In genomic region chr10:26448706-26449435, GRCh38 we compare ENCODE assay signal across 9 cellular contexts. TPM values are rescaled to one million over a fixed set of nuclear protein-coding genes. Genes with fewer than 3 reads are reported as not detected.
A peak's percentile ranks its signal among the peaks of the same experiment; 100 is the strongest.
DNase-seq lines count a peak whose midpoint lies in the region; ATAC-seq and TF ChIP-seq lines count a peak whose summit lies in the region.
"Had no signal": no experiment of that assay in that cellular context is flagged by ENCODE, and none has a peak within 500 bp of the region (broad histone marks: within the 10 kb centered on the region; RNA-seq: fewer than 3 reads in every experiment).

No MANE protein-coding gene starts in this region.

- CTCF ChIA-PET in activated naive CD4-positive, alpha-beta T cell treated with anti-CD3 and anti-CD28 coated beads, Interleukin-2, amount 10 ng/mL, durations not matched to agents 7 days and 5 days (lab: Charles Lee) = interaction anchor here (1.2 to 1.4 kb wide), 3 partner anchors 12 to 86 kb away, joined by 3 to 4 read pairs (median 3); no protein-coding TSS in a partner anchor

- H3K4me3 Mint-ChIP-seq in activated naive CD4-positive, alpha-beta T cell treated with anti-CD3 and anti-CD28 coated beads, Interleukin-2, amount 10 ng/mL, durations not matched to agents 7 days and 5 days = peak overlapping the region; percentile 56

- 85% methylated on average over 8 of the region's 8 CpGs for WGBS in prostate gland
- 48 to 76% methylated on average over 8 of the region's 8 CpGs for WGBS in sigmoid colon, 2 donors

- peaks cover 80% of the 10 kb centered on the region for H3K4me1 Mint-ChIP-seq in activated naive CD4-positive, alpha-beta T cell treated with anti-CD3 and anti-CD28 coated beads, Interleukin-2, amount 10 ng/mL, durations not matched to agents 7 days and 5 days

- no peaks in the 10 kb centered on the region for H3K36me3 ChIP-seq in prostate gland
- H3K36me3 ChIP-seq in sigmoid colon = no peaks in the 10 kb centered on the region
- H3K36me3 ChIP-seq: cardiac muscle cell had no signal

- H3K4me1 ChIP-seq in prostate gland (replicated peaks) (no peaks in the 10 kb centered on the region), sigmoid colon (no peaks in the 10 kb centered on the region)

- TF ChIP-seq CTCF in GM12872 (IDR thresholded peaks at IDR 0.05; ENCODE audit: insufficient read depth, low read depth, low read length) = peak; percentile 26; the same call in 1 of the 3 replicates
- TF ChIP-seq CTCF in prostate gland (IDR thresholded peaks at IDR 0.05) = no peak
- TF ChIP-seq CTCF in sigmoid colon (IDR thresholded peaks at IDR 0.05) = no peak

- no peak overlapping the region for H3K4me3 ChIP-seq in prostate gland
- no peak overlapping the region for H3K4me3 ChIP-seq in sigmoid colon
- H3K4me3 ChIP-seq: cardiac muscle cell had no signal

- H3K27me3 Mint-ChIP-seq in activated naive CD4-positive, alpha-beta T cell treated with anti-CD3 and anti-CD28 coated beads, Interleukin-2, amount 10 ng/mL, durations not matched to agents 7 days and 5 days = no peaks in the 10 kb centered on the region

- H3K9me3 Mint-ChIP-seq in activated naive CD4-positive, alpha-beta T cell treated with anti-CD3 and anti-CD28 coated beads, Interleukin-2, amount 10 ng/mL, durations not matched to agents 7 days and 5 days = peaks cover 11% of the 10 kb centered on the region

- ATAC-seq in GM21717 (IDR thresholded peaks at IDR 0.05; ENCODE audit: unreplicated experiment) = peak; percentile 86

- H3K9me3 ChIP-seq in prostate gland = no peaks in the 10 kb centered on the region
- H3K9me3 ChIP-seq in sigmoid colon = no peaks in the 10 kb centered on the region

- no peak for TF ChIP-seq POLR2A in prostate gland (IDR thresholded peaks at IDR 0.05)
- no peak for TF ChIP-seq POLR2A in sigmoid colon (IDR thresholded peaks at IDR 0.05)

- no peaks in the 10 kb centered on the region for H3K27me3 ChIP-seq in prostate gland (replicated peaks; ENCODE audit: insufficient read depth)
- H3K27me3 ChIP-seq in sigmoid colon = no peaks in the 10 kb centered on the region

- H3K36me3 Mint-ChIP-seq in activated naive CD4-positive, alpha-beta T cell treated with anti-CD3 and anti-CD28 coated beads, Interleukin-2, amount 10 ng/mL, durations not matched to agents 7 days and 5 days = peaks cover 70% of the 10 kb centered on the region

- H3K27ac ChIP-seq in prostate gland (no peak overlapping the region), sigmoid colon (no peak overlapping the region)
- H3K27ac ChIP-seq: cardiac muscle cell had no signal

- DNase-seq in M059J (ENCODE audit: low read depth) (peak; percentile 56), prostate gland (ENCODE audit: low spot score) (no peak), sigmoid colon (no peak), posterior cingulate gyrus (no peak), GOT3 (lab: John Stamatoyannopoulos, UW) (no peak)
- DNase-seq in activated naive CD4-positive, alpha-beta T cell treated with anti-CD3 and anti-CD28 coated beads, Interleukin-2, amount 10 ng/mL, durations not matched to agents 7 days and 5 days = peak; percentile 88

- intact Hi-C loops in prostate gland (cut with DNase I) (no loop called here), sigmoid colon (cut with DNase I) (no loop called here), posterior cingulate gyrus (cut with DNase I) (no loop called here)

- no peak for TF ChIP-seq EP300 in sigmoid colon (IDR thresholded peaks at IDR 0.05)

- H3K27ac Mint-ChIP-seq in activated naive CD4-positive, alpha-beta T cell treated with anti-CD3 and anti-CD28 coated beads, Interleukin-2, amount 10 ng/mL, durations not matched to agents 7 days and 5 days = peak overlapping the region; percentile 94

RNA-seq across cellular contexts. Expression of gene APBB1IP, which starts 10.7 kb away (rescaled TPM):
- total RNA-seq in M059J (2014; rRNA removed; shearing (Covaris generic)) = 0.37 TPM in 1 of 2 replicates, not detected in the other
- 1 to 10 TPM; 1.3 to 3.1 TPM for total RNA-seq in prostate gland
- 1 to 10 TPM; 3.3 to 5.0 (median 3.8) TPM for total RNA-seq in sigmoid colon
- 10 to 100 TPM in 1 of 3 donors, 1 to 10 TPM in 2; 1.4 to 11.4 (median 3.0) TPM for polyA plus RNA-seq in sigmoid colon
- total RNA-seq: cardiac muscle cell had no signal
- polyA plus RNA-seq: cardiac muscle cell had no signal

Comparison
In these comparisons a context has a peak if more than half of its experiments do, and no peak if none do; other contexts are left out.
1. DNase-seq: peak in M059J (single experiment) and activated naive CD4-positive, alpha-beta T cell treated with anti-CD3 and anti-CD28 coated beads, Interleukin-2, amount 10 ng/mL, durations not matched to agents 7 days and 5 days (single experiment); none in prostate gland (single experiment), sigmoid colon (single experiment), posterior cingulate gyrus (0 of 10) and GOT3 (single experiment).